Comparison of ENCODE assay signal across 19 cellular contexts in genomic region chr15:80379671-80380070, GRCh38. TPM values are rescaled to one million over a fixed set of nuclear protein-coding genes. Genes with fewer than 3 reads are reported as not detected.
DNase-seq lines count a peak whose midpoint lies in the region; ATAC-seq, FAIRE-seq and TF ChIP-seq lines count a peak whose summit lies in the region.
"Had no signal": no experiment of that assay in that cellular context is flagged by ENCODE, and none has a peak within 500 bp of the region (broad histone marks: within the 10 kb centered on the region; RNA-seq: fewer than 3 reads in every experiment).

No MANE protein-coding gene starts in this region.

- no peak for ATAC-seq in T-helper 17 cell
- ATAC-seq in left cardiac atrium: no peak
- ATAC-seq: A549 had no signal

- H2AFZ ChIP-seq in astrocyte (ENCODE audit: low read depth, low read length): no peak overlapping the region

- H3K27ac Mint-ChIP-seq in astrocyte (ENCODE audit: unreplicated experiment) (no peak overlapping the region), endodermal cell (no peak overlapping the region), T-helper 17 cell (no peak overlapping the region)

- no peak for TF ChIP-seq POLR2A in tibial nerve (IDR thresholded peaks at IDR 0.05)

- H3K4me1 ChIP-seq in astrocyte (ENCODE audit: insufficient read depth, low read length) (no peaks in the 10 kb centered on the region), endodermal cell (ENCODE audit: control insufficient read depth, insufficient read depth, low read length) (no peaks in the 10 kb centered on the region), tibial nerve (no peaks in the 10 kb centered on the region)
- H3K4me1 ChIP-seq: A549, BE2C, Peyer's patch had no signal

- FAIRE-seq in astrocyte (lab: Jason Lieb, UNC): no peak
- FAIRE-seq: A549, H54 had no signal

- no peaks in the 10 kb centered on the region for H3K79me2 ChIP-seq in astrocyte (ENCODE audit: insufficient read depth, low read length)

- no peak for TF ChIP-seq EP300 in tibial nerve (IDR thresholded peaks at IDR 0.05)

- H3K36me3 Mint-ChIP-seq in astrocyte (ENCODE audit: low read depth, unreplicated experiment) (no peaks in the 10 kb centered on the region), endodermal cell (ENCODE audit: low read depth) (no peaks in the 10 kb centered on the region), T-helper 17 cell (ENCODE audit: low read depth) (no peaks in the 10 kb centered on the region)

- no peak for DNase-seq in astrocyte (ENCODE audit: low read depth)
- no peak for DNase-seq in endodermal cell
- DNase-seq in midbrain (lab: John Stamatoyannopoulos, UW): peak; percentile 49
- peak; percentile 49 for DNase-seq in retinal pigment epithelial cell (ENCODE audit: low read depth)
- DNase-seq in T-helper 17 cell: no peak
- no peak for DNase-seq in left cardiac atrium
- no peak for DNase-seq in tibial nerve (ENCODE audit: low spot score in 2 of 2)
- DNase-seq: BE2C, Karpas-422, MV-4-11, NCI-H1105 treated with DMSO at 0.1 percent for 48 hours, NCI-H2029 treated with DMSO at 0.1 percent for 48 hours, NCI-H2171, NCI-H524 treated with DMSO at 0.1 percent for 48 hours, NCI-H82, Peyer's patch had no signal

- H3K27me3 Mint-ChIP-seq in astrocyte (ENCODE audit: low read depth, unreplicated experiment) (peaks cover 17% of the 10 kb centered on the region), endodermal cell (ENCODE audit: insufficient read depth) (peaks cover 5% of the 10 kb centered on the region), T-helper 17 cell (peaks cover 39% of the 10 kb centered on the region)

- H3K9ac ChIP-seq in astrocyte (ENCODE audit: low read length) (peak overlapping the region; percentile 27), endodermal cell (ENCODE audit: extremely low read depth, low read length, poor library complexity, severe bottlenecking) (no peak overlapping the region)

- no peaks in the 10 kb centered on the region for H3K9me3 Mint-ChIP-seq in astrocyte (ENCODE audit: unreplicated experiment)
- H3K9me3 Mint-ChIP-seq in endodermal cell: no peaks in the 10 kb centered on the region

- no peak overlapping the region for H3K27ac ChIP-seq in astrocyte (ENCODE audit: low read depth, low read length)
- H3K27ac ChIP-seq in endodermal cell (ENCODE audit: low read depth, low read length): peak overlapping the region; percentile 58
- H3K27ac ChIP-seq in tibial nerve: no peak overlapping the region
- H3K27ac ChIP-seq: A549, Peyer's patch had no signal

- H3K9me3 ChIP-seq in astrocyte (ENCODE audit: insufficient read depth, low read depth, low read length): no peaks in the 10 kb centered on the region
- no peaks in the 10 kb centered on the region for H3K9me3 ChIP-seq in endodermal cell (ENCODE audit: control insufficient read depth, low read length)
- no peaks in the 10 kb centered on the region for H3K9me3 ChIP-seq in T-helper 17 cell (ENCODE audit: control insufficient read depth, low read length, poor library complexity, severe bottlenecking)
- H3K9me3 ChIP-seq in tibial nerve: no peaks in the 10 kb centered on the region
- H3K9me3 ChIP-seq: A549, BE2C, Peyer's patch had no signal

- no peaks in the 10 kb centered on the region for H4K20me1 ChIP-seq in astrocyte (ENCODE audit: insufficient read depth, low read length)

- no peak overlapping the region for H3K4me3 ChIP-seq in astrocyte (ENCODE audit: insufficient read depth, low read depth, low read length)
- H3K4me3 ChIP-seq in endodermal cell (ENCODE audit: low read length): no peak overlapping the region
- H3K4me3 ChIP-seq in retinal pigment epithelial cell (ENCODE audit: low read length): no peak overlapping the region
- no peak overlapping the region for H3K4me3 ChIP-seq in tibial nerve
- H3K4me3 ChIP-seq: A549, Peyer's patch had no signal

- intact Hi-C loops in left cardiac atrium (cut with DNase I): no loop called here

- H3K4me3 Mint-ChIP-seq in astrocyte (ENCODE audit: unreplicated experiment) (no peak overlapping the region), endodermal cell (no peak overlapping the region), T-helper 17 cell (no peak overlapping the region)

- WGBS in endodermal cell (ENCODE audit: insufficient coverage in 1 of 2, insufficient read length in 1 of 2), 2 experiments: 76 to 90% methylated on average over 4 of the region's 4 CpGs
- WGBS in tibial nerve, 2 donors: 63 to 65% methylated on average over 4 of the region's 4 CpGs

- H3K4me1 Mint-ChIP-seq in astrocyte (ENCODE audit: low read depth, unreplicated experiment) (no peaks in the 10 kb centered on the region), endodermal cell (no peaks in the 10 kb centered on the region), T-helper 17 cell (no peaks in the 10 kb centered on the region)

- H3K27me3 ChIP-seq in astrocyte (ENCODE audit: insufficient read depth, low read length) (peaks cover 12% of the 10 kb centered on the region), endodermal cell (ENCODE audit: control insufficient read depth, insufficient read depth, low read length, poor library complexity, severe bottlenecking) (no peaks in the 10 kb centered on the region), tibial nerve (no peaks in the 10 kb centered on the region)
- H3K27me3 ChIP-seq: BE2C, Peyer's patch had no signal

- peak overlapping the region; percentile 29 for H3K4me2 ChIP-seq in astrocyte (ENCODE audit: low read length)
- H3K4me2 ChIP-seq: A549 had no signal

- H3K36me3 ChIP-seq in astrocyte (ENCODE audit: insufficient read depth, low read length) (no peaks in the 10 kb centered on the region), endodermal cell (ENCODE audit: control insufficient read depth, insufficient read depth, low read length) (no peaks in the 10 kb centered on the region), tibial nerve (no peaks in the 10 kb centered on the region)
- H3K36me3 ChIP-seq: BE2C, Peyer's patch had no signal

- TF ChIP-seq CTCF in astrocyte (IDR thresholded peaks at IDR 0.05; ENCODE audit: insufficient read depth, low read depth, low read length) (no peak), endodermal cell (conservative IDR thresholded peaks at IDR 0.05) (no peak), retinal pigment epithelial cell (conservative IDR thresholded peaks at IDR 0.05; ENCODE audit: low read depth, low read length) (no peak), tibial nerve (IDR thresholded peaks at IDR 0.05) (no peak)

RNA-seq across cellular contexts. Expression of gene ARNT2, which starts 24.5 kb away (rescaled TPM):
- total RNA-seq in astrocyte (2.7 and 3.5 TPM in 2 replicates), endodermal cell (10 to 100 TPM in 1 of 2 donors, 1 to 10 TPM in 1; 8.0 to 15.9 TPM), T-helper 17 cell (not detected), left cardiac atrium (1 to 10 TPM; 4.3 to 5.0 TPM), tibial nerve (1 to 10 TPM; 5.1 to 8.8 (median 6.8) TPM)
- 24.3 TPM for polyA plus RNA-seq in endodermal cell (2013, experiment 1 of 2)
- 24.4 TPM for polyA plus RNA-seq in endodermal cell (2013, experiment 2 of 2)
- total RNA-seq: OCI-LY7 had no signal

Comparison
In these comparisons a context has a peak if more than half of its experiments do, and no peak if none do; other contexts are left out.
1. DNase-seq: peak in midbrain (single experiment) and retinal pigment epithelial cell (single experiment); none in astrocyte (single experiment), endodermal cell (single experiment), T-helper 17 cell (0 of 3), left cardiac atrium (single experiment) and tibial nerve (0 of 2).